Comparison of ENCODE assay signal across 16 cellular contexts in genomic region chr1:212297338-212297737, GRCh38. TPM values are rescaled to one million over a fixed set of nuclear protein-coding genes. Genes with fewer than 3 reads are reported as not detected.
DNase-seq lines count a peak whose midpoint lies in the region; ATAC-seq and TF ChIP-seq lines count a peak whose summit lies in the region.
"Had no signal": no experiment of that assay in that cellular context is flagged by ENCODE, and none has a peak within 500 bp of the region (broad histone marks: within the 10 kb centered on the region; RNA-seq: fewer than 3 reads in every experiment).

No MANE protein-coding gene starts in this region.

- no peaks in the 10 kb centered on the region for H4K20me1 ChIP-seq in H9 (ENCODE audit: control insufficient read depth, insufficient read depth, insufficient read length)

- no peaks in the 10 kb centered on the region for H3K36me3 ChIP-seq in WERI-Rb-1

- intact Hi-C loops in natural killer cell (cut with micrococcal nuclease), result no loop called here

- no peak overlapping the region for H4K8ac ChIP-seq in H9 (replicated peaks; ENCODE audit: insufficient read length, low read depth, low read length)

- H3K56ac ChIP-seq in H9 (ENCODE audit: insufficient read length, low read depth, low read length), result no peak overlapping the region

- H3T11ph ChIP-seq in H9 (ENCODE audit: low read length), result no peak overlapping the region

- H3K4ac ChIP-seq in H9 (ENCODE audit: low read depth, low read length), result no peak overlapping the region

- H3K4me1 Mint-ChIP-seq in activated T-cell treated with anti-CD3 and anti-CD28 coated beads, Interleukin-2, amount 50 U/mL, for 24 hours (ENCODE audit: low read depth), result peaks cover 71% of the 10 kb centered on the region
- H3K4me1 Mint-ChIP-seq in natural killer cell, result peaks cover 49 to 53% of the 10 kb centered on the region in 2 donors
- H3K4me1 Mint-ChIP-seq in natural killer cell treated with Interleukin-12 subunit alpha and Interleukin-12 subunit beta and Interleukin-15 and Interleukin-18, amount 100 ng/mL, for 72 hours (ENCODE audit: low read depth in 2 of 2), result peaks cover 32 to 42% of the 10 kb centered on the region in 2 donors
- peaks cover 46% of the 10 kb centered on the region for H3K4me1 Mint-ChIP-seq in activated T-helper 17 cell treated with anti-CD3 and anti-CD28 coated beads, Interleukin-2, amount 50 U/mL, for 72 hours
- peaks cover 24 to 26% of the 10 kb centered on the region in 2 experiments for H3K4me1 Mint-ChIP-seq in H9

- no peak overlapping the region for H3K27ac ChIP-seq in H9 (ENCODE audit: insufficient read length, low read depth, low read length)
- no peak overlapping the region for H3K27ac ChIP-seq in WERI-Rb-1

- peaks cover 3% of the 10 kb centered on the region for H3K79me1 ChIP-seq in H9 (ENCODE audit: insufficient read depth, low read depth, low read length, poor library complexity, severe bottlenecking)

- no peaks in the 10 kb centered on the region for H3K27me3 Mint-ChIP-seq in activated T-cell treated with anti-CD3 and anti-CD28 coated beads, Interleukin-2, amount 50 U/mL, for 24 hours
- H3K27me3 Mint-ChIP-seq in natural killer cell (ENCODE audit: low read depth in 2 of 2), result no peaks in the 10 kb centered on the region
- H3K27me3 Mint-ChIP-seq in natural killer cell treated with Interleukin-12 subunit alpha and Interleukin-12 subunit beta and Interleukin-15 and Interleukin-18, amount 100 ng/mL, for 72 hours, result no peaks in the 10 kb centered on the region
- no peaks in the 10 kb centered on the region for H3K27me3 Mint-ChIP-seq in activated T-helper 17 cell treated with anti-CD3 and anti-CD28 coated beads, Interleukin-2, amount 50 U/mL, for 72 hours
- H3K27me3 Mint-ChIP-seq in H9 (ENCODE audit: low read depth), result no peaks in the 10 kb centered on the region
- H3K27me3 Mint-ChIP-seq: CD4-positive, alpha-beta memory T cell had no signal

- H3K36me3 Mint-ChIP-seq in activated T-cell treated with anti-CD3 and anti-CD28 coated beads, Interleukin-2, amount 50 U/mL, for 24 hours (ENCODE audit: low read depth), result no peaks in the 10 kb centered on the region
- no peaks in the 10 kb centered on the region for H3K36me3 Mint-ChIP-seq in natural killer cell
- H3K36me3 Mint-ChIP-seq in natural killer cell treated with Interleukin-12 subunit alpha and Interleukin-12 subunit beta and Interleukin-15 and Interleukin-18, amount 100 ng/mL, for 72 hours, result no peaks in the 10 kb centered on the region
- H3K36me3 Mint-ChIP-seq in activated T-helper 17 cell treated with anti-CD3 and anti-CD28 coated beads, Interleukin-2, amount 50 U/mL, for 72 hours (ENCODE audit: low read depth), result peaks cover 18% of the 10 kb centered on the region
- H3K36me3 Mint-ChIP-seq in H9 (ENCODE audit: insufficient read depth in 1 of 3, low read depth in 3 of 3), result peaks cover 3 to 6% (median 4%) of the 10 kb centered on the region in 3 experiments; a peak in 4 of 7 replicates

- no peak overlapping the region for H2BK5ac ChIP-seq in H9 (ENCODE audit: insufficient read length, low read length)

- H3K14ac ChIP-seq in H9 (ENCODE audit: insufficient read depth, low read length), result no peak overlapping the region

- no peak overlapping the region for H2BK12ac ChIP-seq in H9 (ENCODE audit: insufficient read length, low read depth, low read length)

- no peaks in the 10 kb centered on the region; the same call in 1 of the 2 replicates for H3K4me1 ChIP-seq in H9 (ENCODE audit: insufficient read depth, low read length)

- no peak overlapping the region for H3K4me3 ChIP-seq in WERI-Rb-1 (ENCODE audit: low read depth, low read length)
- H3K4me3 ChIP-seq: GM23338 had no signal

- H3K9ac ChIP-seq in H9 (ENCODE audit: extremely low read depth, insufficient read length, low read length), result no peak overlapping the region

- H2BK120ac ChIP-seq in H9 (ENCODE audit: low read depth, low read length, poor library complexity, severe bottlenecking), result no peak overlapping the region

- peak overlapping the region; percentile 24 for H3K27ac Mint-ChIP-seq in activated T-cell treated with anti-CD3 and anti-CD28 coated beads, Interleukin-2, amount 50 U/mL, for 24 hours
- peak overlapping the region; percentile 14 to 39 for H3K27ac Mint-ChIP-seq in natural killer cell
- no peak overlapping the region for H3K27ac Mint-ChIP-seq in natural killer cell treated with Interleukin-12 subunit alpha and Interleukin-12 subunit beta and Interleukin-15 and Interleukin-18, amount 100 ng/mL, for 72 hours
- H3K27ac Mint-ChIP-seq in activated T-helper 17 cell treated with anti-CD3 and anti-CD28 coated beads, Interleukin-2, amount 50 U/mL, for 72 hours, result no peak overlapping the region
- H3K27ac Mint-ChIP-seq in H9, result no peak overlapping the region
- H3K27ac Mint-ChIP-seq: GM23338 had no signal

- H2AFZ ChIP-seq in H9 (ENCODE audit: low read length), result no peak overlapping the region
- H2AFZ ChIP-seq: GM23338 had no signal

- no peaks in the 10 kb centered on the region for H3K23me2 ChIP-seq in H9 (ENCODE audit: insufficient read length, low read depth, low read length, poor library complexity, severe bottlenecking)

- no peaks in the 10 kb centered on the region for H3K9me3 Mint-ChIP-seq in activated T-cell treated with anti-CD3 and anti-CD28 coated beads, Interleukin-2, amount 50 U/mL, for 24 hours
- no peaks in the 10 kb centered on the region for H3K9me3 Mint-ChIP-seq in natural killer cell
- H3K9me3 Mint-ChIP-seq in natural killer cell treated with Interleukin-12 subunit alpha and Interleukin-12 subunit beta and Interleukin-15 and Interleukin-18, amount 100 ng/mL, for 72 hours, result no peaks in the 10 kb centered on the region
- H3K9me3 Mint-ChIP-seq in activated T-helper 17 cell treated with anti-CD3 and anti-CD28 coated beads, Interleukin-2, amount 50 U/mL, for 72 hours, result no peaks in the 10 kb centered on the region
- H3K9me3 Mint-ChIP-seq in H9, result peaks cover 2 to 4% of the 10 kb centered on the region in 2 experiments; a peak in 1 of 5 replicates
- H3K9me3 Mint-ChIP-seq: CD4-positive, alpha-beta memory T cell had no signal

- H3K9me3 ChIP-seq in H9 (ENCODE audit: control insufficient read depth, low read depth, low read length) (no peaks in the 10 kb centered on the region), WERI-Rb-1 (ENCODE audit: severe bottlenecking) (no peaks in the 10 kb centered on the region)

- no peak overlapping the region for H4K91ac ChIP-seq in H9 (ENCODE audit: insufficient read length, low read depth, low read length)

- no peak overlapping the region for H4K5ac ChIP-seq in H9 (ENCODE audit: insufficient read length, low read depth, low read length)

- no peak overlapping the region for H3K23ac ChIP-seq in H9 (ENCODE audit: insufficient read length, low read depth, low read length)

- H3K27me3 ChIP-seq in H9 (ENCODE audit: insufficient read depth, low read length) (no peaks in the 10 kb centered on the region), WERI-Rb-1 (ENCODE audit: insufficient read depth, low read depth, severe bottlenecking) (no peaks in the 10 kb centered on the region)

- no CpG with 5 or more reads among the region's 6 CpGs for WGBS in H9 (ENCODE audit: extremely low coverage, insufficient read length, low lambda C conversion rate)

- no peak for TF ChIP-seq CTCF in natural killer cell (IDR thresholded peaks at IDR 0.05)
- TF ChIP-seq CTCF in H9 (conservative IDR thresholded peaks at IDR 0.05), result no peak
- no peak for TF ChIP-seq CTCF in WERI-Rb-1 (IDR thresholded peaks at IDR 0.05; ENCODE audit: low read depth, low read length)

- no peak for DNase-seq in activated T-cell treated with anti-CD3 and anti-CD28 coated beads, Interleukin-2, amount 50 U/mL, for 24 hours
- DNase-seq in activated T-cell treated with anti-CD3 and anti-CD28 coated beads, Interleukin-2, amount 50 U/mL, for 48 hours, result no peak
- DNase-seq in natural killer cell (no peak), H9 (no peak), WERI-Rb-1 (no peak)
- no peak for DNase-seq in natural killer cell treated with Interleukin-12 subunit alpha and Interleukin-12 subunit beta and Interleukin-15 and Interleukin-18, amount 100 ng/mL, for 72 hours (ENCODE audit: low spot score)
- DNase-seq: ACHN; C1 segment of cervical spinal cord; CD4-positive, alpha-beta memory T cell; COR-L47; DMS153; DMS79 treated with DMSO at 0.1 percent for 48 hours; EL; H7 had no signal

- H2BK20ac ChIP-seq in H9 (ENCODE audit: low read depth, low read length, poor library complexity, severe bottlenecking), result no peak overlapping the region

- no peak overlapping the region for H3K18ac ChIP-seq in H9 (ENCODE audit: insufficient read length, low read depth, low read length)

- no peak overlapping the region for H3K4me3 Mint-ChIP-seq in activated T-cell treated with anti-CD3 and anti-CD28 coated beads, Interleukin-2, amount 50 U/mL, for 24 hours
- peak overlapping the region; percentile 14 for H3K4me3 Mint-ChIP-seq in natural killer cell
- no peak overlapping the region for H3K4me3 Mint-ChIP-seq in natural killer cell treated with Interleukin-12 subunit alpha and Interleukin-12 subunit beta and Interleukin-15 and Interleukin-18, amount 100 ng/mL, for 72 hours
- no peak overlapping the region for H3K4me3 Mint-ChIP-seq in activated T-helper 17 cell treated with anti-CD3 and anti-CD28 coated beads, Interleukin-2, amount 50 U/mL, for 72 hours
- no peak overlapping the region for H3K4me3 Mint-ChIP-seq in H9
- H3K4me3 Mint-ChIP-seq: GM23338 had no signal

- no peak overlapping the region for H2BK15ac ChIP-seq in H9 (ENCODE audit: low read depth, low read length)

- ATAC-seq in natural killer cell, result no peak
- ATAC-seq in natural killer cell treated with Interleukin-12 subunit alpha and Interleukin-12 subunit beta and Interleukin-15 and Interleukin-18, amount 100 ng/mL, for 72 hours, result no peak
- peak; percentile 44 for ATAC-seq in activated T-helper 17 cell treated with anti-CD3 and anti-CD28 coated beads, Interleukin-2, amount 50 U/mL, for 72 hours (replicated peaks)
- ATAC-seq: GM23338 had no signal

- no peak overlapping the region for H3K4me2 ChIP-seq in H9 (ENCODE audit: insufficient read depth, insufficient read length, low read length)
- H3K4me2 ChIP-seq: GM23338 had no signal

- H3K79me2 ChIP-seq in H9 (ENCODE audit: insufficient read depth, low read length), result peaks cover 8% of the 10 kb centered on the region; the same call in 1 of the 2 replicates

- no peak overlapping the region for H2AK5ac ChIP-seq in H9 (ENCODE audit: insufficient read length, low read length)

RNA-seq across cellular contexts. Expression of gene PPP2R5A, which starts 12.1 kb away (rescaled TPM):
- 10 to 100 TPM; 74.0 to 99.8 (median 86.4) TPM for total RNA-seq in natural killer cell
- total RNA-seq in natural killer cell treated with Interleukin-12 subunit alpha and Interleukin-12 subunit beta and Interleukin-15 and Interleukin-18, amount 100 ng/mL, for 72 hours, result 10 to 100 TPM; 32.7 to 37.6 TPM
- total RNA-seq in activated T-helper 17 cell treated with anti-CD3 and anti-CD28 coated beads, Interleukin-2, amount 50 U/mL, for 72 hours, result 10 to 100 TPM; 33.6 to 34.9 TPM
- 22.0 and 22.2 TPM in 2 replicates for total RNA-seq in H9 (2021)

Comparison
In these comparisons a context has a peak if more than half of its experiments do, and no peak if none do; other contexts are left out.
1. H3K27ac Mint-ChIP-seq: peak in activated T-cell treated with anti-CD3 and anti-CD28 coated beads, Interleukin-2, amount 50 U/mL, for 24 hours (single experiment) and natural killer cell (2 of 2); none in natural killer cell treated with Interleukin-12 subunit alpha and Interleukin-12 subunit beta and Interleukin-15 and Interleukin-18, amount 100 ng/mL, for 72 hours (0 of 2), activated T-helper 17 cell treated with anti-CD3 and anti-CD28 coated beads, Interleukin-2, amount 50 U/mL, for 72 hours (single experiment) and H9 (0 of 3).